In the genomic region with DNA sequence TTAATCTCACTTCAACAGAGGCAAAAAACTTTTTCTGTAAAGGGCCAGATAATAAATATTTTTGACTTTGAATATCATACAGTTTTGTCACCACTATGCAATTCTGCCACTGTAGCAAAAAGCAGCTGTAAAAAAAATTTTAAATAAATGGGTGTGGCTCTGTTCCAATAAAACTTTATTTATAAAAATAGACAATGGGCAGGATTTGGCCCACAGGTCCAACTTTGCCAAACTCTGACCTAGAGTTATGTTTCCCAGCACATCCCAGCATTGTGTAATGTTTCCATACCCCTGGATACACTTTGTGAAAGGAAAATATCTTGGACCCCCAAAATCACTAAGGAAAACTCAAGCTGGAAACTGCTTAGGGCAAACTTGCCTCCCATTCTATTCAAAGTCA, we compare ENCODE assay signal across 2 cellular contexts.
TF ChIP-seq lines count a peak whose summit lies in the region.

No MANE protein-coding gene starts in this region.

TF ChIP-seq in GM12878, 131 proteins besides CTCF, POLR2A, EP300 and RAD21:
- TF ChIP-seq, protein P1, sequence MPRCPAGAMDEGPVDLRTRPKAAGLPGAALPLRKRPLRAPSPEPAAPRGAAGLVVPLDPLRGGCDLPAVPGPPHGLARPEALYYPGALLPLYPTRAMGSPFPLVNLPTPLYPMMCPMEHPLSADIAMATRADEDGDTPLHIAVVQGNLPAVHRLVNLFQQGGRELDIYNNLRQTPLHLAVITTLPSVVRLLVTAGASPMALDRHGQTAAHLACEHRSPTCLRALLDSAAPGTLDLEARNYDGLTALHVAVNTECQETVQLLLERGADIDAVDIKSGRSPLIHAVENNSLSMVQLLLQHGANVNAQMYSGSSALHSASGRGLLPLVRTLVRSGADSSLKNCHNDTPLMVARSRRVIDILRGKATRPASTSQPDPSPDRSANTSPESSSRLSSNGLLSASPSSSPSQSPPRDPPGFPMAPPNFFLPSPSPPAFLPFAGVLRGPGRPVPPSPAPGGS (IDR thresholded peaks at IDR 0.05; ENCODE audit: borderline replicate concordance, insufficient read depth, low read depth, low read length, poor library complexity, severe bottlenecking): no peak
- TF ChIP-seq, protein P2, sequence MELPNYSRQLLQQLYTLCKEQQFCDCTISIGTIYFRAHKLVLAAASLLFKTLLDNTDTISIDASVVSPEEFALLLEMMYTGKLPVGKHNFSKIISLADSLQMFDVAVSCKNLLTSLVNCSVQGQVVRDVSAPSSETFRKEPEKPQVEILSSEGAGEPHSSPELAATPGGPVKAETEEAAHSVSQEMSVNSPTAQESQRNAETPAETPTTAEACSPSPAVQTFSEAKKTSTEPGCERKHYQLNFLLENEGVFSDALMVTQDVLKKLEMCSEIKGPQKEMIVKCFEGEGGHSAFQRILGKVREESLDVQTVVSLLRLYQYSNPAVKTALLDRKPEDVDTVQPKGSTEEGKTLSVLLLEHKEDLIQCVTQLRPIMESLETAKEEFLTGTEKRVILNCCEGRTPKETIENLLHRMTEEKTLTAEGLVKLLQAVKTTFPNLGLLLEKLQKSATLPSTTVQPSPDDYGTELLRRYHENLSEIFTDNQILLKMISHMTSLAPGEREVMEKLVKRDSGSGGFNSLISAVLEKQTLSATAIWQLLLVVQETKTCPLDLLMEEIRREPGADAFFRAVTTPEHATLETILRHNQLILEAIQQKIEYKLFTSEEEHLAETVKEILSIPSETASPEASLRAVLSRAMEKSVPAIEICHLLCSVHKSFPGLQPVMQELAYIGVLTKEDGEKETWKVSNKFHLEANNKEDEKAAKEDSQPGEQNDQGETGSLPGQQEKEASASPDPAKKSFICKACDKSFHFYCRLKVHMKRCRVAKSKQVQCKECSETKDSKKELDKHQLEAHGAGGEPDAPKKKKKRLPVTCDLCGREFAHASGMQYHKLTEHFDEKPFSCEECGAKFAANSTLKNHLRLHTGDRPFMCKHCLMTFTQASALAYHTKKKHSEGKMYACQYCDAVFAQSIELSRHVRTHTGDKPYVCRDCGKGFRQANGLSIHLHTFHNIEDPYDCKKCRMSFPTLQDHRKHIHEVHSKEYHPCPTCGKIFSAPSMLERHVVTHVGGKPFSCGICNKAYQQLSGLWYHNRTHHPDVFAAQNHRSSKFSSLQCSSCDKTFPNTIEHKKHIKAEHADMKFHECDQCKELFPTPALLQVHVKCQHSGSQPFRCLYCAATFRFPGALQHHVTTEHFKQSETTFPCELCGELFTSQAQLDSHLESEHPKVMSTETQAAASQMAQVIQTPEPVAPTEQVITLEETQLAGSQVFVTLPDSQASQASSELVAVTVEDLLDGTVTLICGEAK (IDR thresholded peaks at IDR 0.05; ENCODE audit: borderline replicate concordance): peak; percentile 47; the same call in 1 of the 2 replicates

TF ChIP-seq in GM23338, 12 proteins besides CTCF, POLR2A, EP300 and RAD21 (continued from another document):
- TF ChIP-seq, protein P3, sequence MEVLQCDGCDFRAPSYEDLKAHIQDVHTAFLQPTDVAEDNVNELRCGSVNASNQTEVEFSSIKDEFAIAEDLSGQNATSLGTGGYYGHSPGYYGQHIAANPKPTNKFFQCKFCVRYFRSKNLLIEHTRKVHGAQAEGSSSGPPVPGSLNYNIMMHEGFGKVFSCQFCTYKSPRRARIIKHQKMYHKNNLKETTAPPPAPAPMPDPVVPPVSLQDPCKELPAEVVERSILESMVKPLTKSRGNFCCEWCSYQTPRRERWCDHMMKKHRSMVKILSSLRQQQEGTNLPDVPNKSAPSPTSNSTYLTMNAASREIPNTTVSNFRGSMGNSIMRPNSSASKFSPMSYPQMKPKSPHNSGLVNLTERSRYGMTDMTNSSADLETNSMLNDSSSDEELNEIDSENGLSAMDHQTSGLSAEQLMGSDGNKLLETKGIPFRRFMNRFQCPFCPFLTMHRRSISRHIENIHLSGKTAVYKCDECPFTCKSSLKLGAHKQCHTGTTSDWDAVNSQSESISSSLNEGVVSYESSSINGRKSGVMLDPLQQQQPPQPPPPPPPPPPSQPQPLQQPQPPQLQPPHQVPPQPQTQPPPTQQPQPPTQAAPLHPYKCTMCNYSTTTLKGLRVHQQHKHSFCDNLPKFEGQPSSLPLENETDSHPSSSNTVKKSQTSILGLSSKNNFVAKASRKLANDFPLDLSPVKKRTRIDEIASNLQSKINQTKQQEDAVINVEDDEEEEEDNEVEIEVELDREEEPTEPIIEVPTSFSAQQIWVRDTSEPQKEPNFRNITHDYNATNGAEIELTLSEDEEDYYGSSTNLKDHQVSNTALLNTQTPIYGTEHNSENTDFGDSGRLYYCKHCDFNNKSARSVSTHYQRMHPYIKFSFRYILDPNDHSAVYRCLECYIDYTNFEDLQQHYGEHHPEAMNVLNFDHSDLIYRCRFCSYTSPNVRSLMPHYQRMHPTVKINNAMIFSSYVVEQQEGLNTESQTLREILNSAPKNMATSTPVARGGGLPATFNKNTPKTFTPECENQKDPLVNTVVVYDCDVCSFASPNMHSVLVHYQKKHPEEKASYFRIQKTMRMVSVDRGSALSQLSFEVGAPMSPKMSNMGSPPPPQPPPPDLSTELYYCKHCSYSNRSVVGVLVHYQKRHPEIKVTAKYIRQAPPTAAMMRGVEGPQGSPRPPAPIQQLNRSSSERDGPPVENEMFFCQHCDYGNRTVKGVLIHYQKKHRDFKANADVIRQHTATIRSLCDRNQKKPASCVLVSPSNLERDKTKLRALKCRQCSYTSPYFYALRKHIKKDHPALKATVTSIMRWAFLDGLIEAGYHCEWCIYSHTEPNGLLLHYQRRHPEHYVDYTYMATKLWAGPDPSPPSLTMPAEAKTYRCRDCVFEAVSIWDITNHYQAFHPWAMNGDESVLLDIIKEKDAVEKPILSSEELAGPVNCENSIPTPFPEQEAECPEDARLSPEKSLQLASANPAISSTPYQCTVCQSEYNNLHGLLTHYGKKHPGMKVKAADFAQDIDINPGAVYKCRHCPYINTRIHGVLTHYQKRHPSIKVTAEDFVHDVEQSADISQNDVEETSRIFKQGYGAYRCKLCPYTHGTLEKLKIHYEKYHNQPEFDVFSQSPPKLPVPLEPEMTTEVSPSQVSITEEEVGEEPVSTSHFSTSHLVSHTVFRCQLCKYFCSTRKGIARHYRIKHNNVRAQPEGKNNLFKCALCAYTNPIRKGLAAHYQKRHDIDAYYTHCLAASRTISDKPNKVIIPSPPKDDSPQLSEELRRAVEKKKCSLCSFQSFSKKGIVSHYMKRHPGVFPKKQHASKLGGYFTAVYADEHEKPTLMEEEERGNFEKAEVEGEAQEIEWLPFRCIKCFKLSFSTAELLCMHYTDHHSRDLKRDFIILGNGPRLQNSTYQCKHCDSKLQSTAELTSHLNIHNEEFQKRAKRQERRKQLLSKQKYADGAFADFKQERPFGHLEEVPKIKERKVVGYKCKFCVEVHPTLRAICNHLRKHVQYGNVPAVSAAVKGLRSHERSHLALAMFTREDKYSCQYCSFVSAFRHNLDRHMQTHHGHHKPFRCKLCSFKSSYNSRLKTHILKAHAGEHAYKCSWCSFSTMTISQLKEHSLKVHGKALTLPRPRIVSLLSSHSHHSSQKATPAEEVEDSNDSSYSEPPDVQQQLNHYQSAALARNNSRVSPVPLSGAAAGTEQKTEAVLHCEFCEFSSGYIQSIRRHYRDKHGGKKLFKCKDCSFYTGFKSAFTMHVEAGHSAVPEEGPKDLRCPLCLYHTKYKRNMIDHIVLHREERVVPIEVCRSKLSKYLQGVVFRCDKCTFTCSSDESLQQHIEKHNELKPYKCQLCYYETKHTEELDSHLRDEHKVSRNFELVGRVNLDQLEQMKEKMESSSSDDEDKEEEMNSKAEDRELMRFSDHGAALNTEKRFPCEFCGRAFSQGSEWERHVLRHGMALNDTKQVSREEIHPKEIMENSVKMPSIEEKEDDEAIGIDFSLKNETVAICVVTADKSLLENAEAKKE (CRISPR knock-in tag; IDR thresholded peaks at IDR 0.05): no peak
- no peak for TF ChIP-seq ZNF114 (CRISPR knock-in tag; IDR thresholded peaks at IDR 0.05)
- TF ChIP-seq EZH2phosphoT487 (IDR thresholded peaks at IDR 0.05; ENCODE audit: unreplicated experiment): no peak
- TF ChIP-seq, protein P4, sequence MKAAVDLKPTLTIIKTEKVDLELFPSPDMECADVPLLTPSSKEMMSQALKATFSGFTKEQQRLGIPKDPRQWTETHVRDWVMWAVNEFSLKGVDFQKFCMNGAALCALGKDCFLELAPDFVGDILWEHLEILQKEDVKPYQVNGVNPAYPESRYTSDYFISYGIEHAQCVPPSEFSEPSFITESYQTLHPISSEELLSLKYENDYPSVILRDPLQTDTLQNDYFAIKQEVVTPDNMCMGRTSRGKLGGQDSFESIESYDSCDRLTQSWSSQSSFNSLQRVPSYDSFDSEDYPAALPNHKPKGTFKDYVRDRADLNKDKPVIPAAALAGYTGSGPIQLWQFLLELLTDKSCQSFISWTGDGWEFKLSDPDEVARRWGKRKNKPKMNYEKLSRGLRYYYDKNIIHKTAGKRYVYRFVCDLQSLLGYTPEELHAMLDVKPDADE (IDR thresholded peaks at IDR 0.05): no peak
- TF ChIP-seq, protein P5, sequence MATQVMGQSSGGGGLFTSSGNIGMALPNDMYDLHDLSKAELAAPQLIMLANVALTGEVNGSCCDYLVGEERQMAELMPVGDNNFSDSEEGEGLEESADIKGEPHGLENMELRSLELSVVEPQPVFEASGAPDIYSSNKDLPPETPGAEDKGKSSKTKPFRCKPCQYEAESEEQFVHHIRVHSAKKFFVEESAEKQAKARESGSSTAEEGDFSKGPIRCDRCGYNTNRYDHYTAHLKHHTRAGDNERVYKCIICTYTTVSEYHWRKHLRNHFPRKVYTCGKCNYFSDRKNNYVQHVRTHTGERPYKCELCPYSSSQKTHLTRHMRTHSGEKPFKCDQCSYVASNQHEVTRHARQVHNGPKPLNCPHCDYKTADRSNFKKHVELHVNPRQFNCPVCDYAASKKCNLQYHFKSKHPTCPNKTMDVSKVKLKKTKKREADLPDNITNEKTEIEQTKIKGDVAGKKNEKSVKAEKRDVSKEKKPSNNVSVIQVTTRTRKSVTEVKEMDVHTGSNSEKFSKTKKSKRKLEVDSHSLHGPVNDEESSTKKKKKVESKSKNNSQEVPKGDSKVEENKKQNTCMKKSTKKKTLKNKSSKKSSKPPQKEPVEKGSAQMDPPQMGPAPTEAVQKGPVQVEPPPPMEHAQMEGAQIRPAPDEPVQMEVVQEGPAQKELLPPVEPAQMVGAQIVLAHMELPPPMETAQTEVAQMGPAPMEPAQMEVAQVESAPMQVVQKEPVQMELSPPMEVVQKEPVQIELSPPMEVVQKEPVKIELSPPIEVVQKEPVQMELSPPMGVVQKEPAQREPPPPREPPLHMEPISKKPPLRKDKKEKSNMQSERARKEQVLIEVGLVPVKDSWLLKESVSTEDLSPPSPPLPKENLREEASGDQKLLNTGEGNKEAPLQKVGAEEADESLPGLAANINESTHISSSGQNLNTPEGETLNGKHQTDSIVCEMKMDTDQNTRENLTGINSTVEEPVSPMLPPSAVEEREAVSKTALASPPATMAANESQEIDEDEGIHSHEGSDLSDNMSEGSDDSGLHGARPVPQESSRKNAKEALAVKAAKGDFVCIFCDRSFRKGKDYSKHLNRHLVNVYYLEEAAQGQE (IDR thresholded peaks at IDR 0.05; ENCODE audit: unreplicated experiment): no peak
- TF ChIP-seq EZH2 (IDR thresholded peaks at IDR 0.05; ENCODE audit: low read depth, unreplicated experiment): no peak
- TF ChIP-seq JUNB (IDR thresholded peaks at IDR 0.05; ENCODE audit: unreplicated experiment): no peak
- no peak for TF ChIP-seq ZNF331 (CRISPR knock-in tag; IDR thresholded peaks at IDR 0.05; ENCODE audit: low read depth)
- TF ChIP-seq STAT1 (IDR thresholded peaks at IDR 0.05; ENCODE audit: unreplicated experiment): no peak
- TF ChIP-seq POLR2AphosphoS5 (IDR thresholded peaks at IDR 0.05; ENCODE audit: low read depth): no peak
